1 cellular context compared by ENCODE assay signal in genomic region chr7:107856806-107857540, GRCh38.
A peak's percentile ranks its signal among the peaks of the same experiment; 100 is the strongest.
TF ChIP-seq lines count a peak whose summit lies in the region.

No MANE protein-coding gene starts in this region.

TF ChIP-seq in HepG2, 621 proteins besides CTCF, POLR2A, EP300 and RAD21 (continued from another document and continues in another):
- TF ChIP-seq ZHX1 (CRISPR knock-in tag; IDR thresholded peaks at IDR 0.05; ENCODE audit: low read depth), result no peak
- peak; percentile 20; the same call in 1 of the 2 replicates for TF ChIP-seq PPARG (CRISPR knock-in tag; conservative IDR thresholded peaks at IDR 0.05)
- TF ChIP-seq ISX (CRISPR knock-in tag; conservative IDR thresholded peaks at IDR 0.05), result no peak
- TF ChIP-seq CREM (IDR thresholded peaks at IDR 0.05), result no peak
- no peak for TF ChIP-seq CREM (CRISPR knock-in tag; IDR thresholded peaks at IDR 0.05)
- TF ChIP-seq PREB (CRISPR knock-in tag; IDR thresholded peaks at IDR 0.05), result no peak
- no peak for TF ChIP-seq TEF (CRISPR knock-in tag; IDR thresholded peaks at IDR 0.05)
- no peak for TF ChIP-seq SMAD1 (CRISPR knock-in tag; IDR thresholded peaks at IDR 0.05; ENCODE audit: borderline replicate concordance, low read depth)
- TF ChIP-seq ZNF713 (CRISPR knock-in tag; IDR thresholded peaks at IDR 0.05), result no peak
- no peak for TF ChIP-seq SIN3B (IDR thresholded peaks at IDR 0.05; ENCODE audit: low read length)
- no peak for TF ChIP-seq ZNF674 (CRISPR knock-in tag; IDR thresholded peaks at IDR 0.05; ENCODE audit: low read depth)
- TF ChIP-seq ZNF597 (CRISPR knock-in tag; IDR thresholded peaks at IDR 0.05), result no peak
- TF ChIP-seq ZNF639 (CRISPR knock-in tag; conservative IDR thresholded peaks at IDR 0.05), result 0 out of 2 replicates have a peak, but pooled peaks have one; percentile 12
- no peak for TF ChIP-seq STAT5B (CRISPR knock-in tag; IDR thresholded peaks at IDR 0.05)
- peak; percentile 92 for TF ChIP-seq MEIS2 (CRISPR knock-in tag; IDR thresholded peaks at IDR 0.05)
- TF ChIP-seq UBTF (CRISPR knock-in tag; IDR thresholded peaks at IDR 0.05), result no peak
- TF ChIP-seq GTF3A (CRISPR knock-in tag; conservative IDR thresholded peaks at IDR 0.05), result no peak
- TF ChIP-seq ZSCAN29 (CRISPR knock-in tag; conservative IDR thresholded peaks at IDR 0.05), result peak; percentile 78; the same call in 1 of the 2 replicates
- TF ChIP-seq KAT7 (CRISPR knock-in tag; IDR thresholded peaks at IDR 0.05; ENCODE audit: borderline replicate concordance), result 0 out of 2 replicates have a peak, but pooled peaks have one; percentile 47
- peak; percentile 31; the same call in 1 of the 2 replicates for TF ChIP-seq ELF1 (CRISPR knock-in tag; IDR thresholded peaks at IDR 0.05)
- no peak for TF ChIP-seq ZNF878 (CRISPR knock-in tag; IDR thresholded peaks at IDR 0.05)
- TF ChIP-seq KDM4B (CRISPR knock-in tag; IDR thresholded peaks at IDR 0.05), result no peak
- peak; percentile 70; the same call in 1 of the 2 replicates for TF ChIP-seq ELF3 (CRISPR knock-in tag; IDR thresholded peaks at IDR 0.05)
- TF ChIP-seq HES4 (CRISPR knock-in tag; IDR thresholded peaks at IDR 0.05; ENCODE audit: borderline replicate concordance), result no peak
- TF ChIP-seq FOXK2 (IDR thresholded peaks at IDR 0.05), result no peak
- no peak for TF ChIP-seq SP1 (IDR thresholded peaks at IDR 0.05)
- TF ChIP-seq SP1 (CRISPR knock-in tag; IDR thresholded peaks at IDR 0.05), result no peak
- TF ChIP-seq RARG (CRISPR knock-in tag; IDR thresholded peaks at IDR 0.05; ENCODE audit: low read depth), result no peak
- peak; percentile 58; the same call in 1 of the 2 replicates for TF ChIP-seq KDM5B (CRISPR knock-in tag; IDR thresholded peaks at IDR 0.05; ENCODE audit: borderline replicate concordance)
- TF ChIP-seq ARID2 (CRISPR knock-in tag; IDR thresholded peaks at IDR 0.05; ENCODE audit: borderline replicate concordance), result no peak
- no peak; the same call in 1 of the 2 replicates for TF ChIP-seq SAFB2 (CRISPR knock-in tag; IDR thresholded peaks at IDR 0.05; ENCODE audit: borderline replicate concordance, low read depth)
- TF ChIP-seq U2AF1 (optimal IDR thresholded peaks at IDR 0.05; ENCODE audit: low read depth, low read length), result no peak
- no peak for TF ChIP-seq THAP8 (CRISPR knock-in tag; IDR thresholded peaks at IDR 0.05; ENCODE audit: borderline replicate concordance)
- no peak for TF ChIP-seq KIAA2018 (CRISPR knock-in tag; IDR thresholded peaks at IDR 0.05; ENCODE audit: borderline replicate concordance)
- TF ChIP-seq NFKB2 (CRISPR knock-in tag; IDR thresholded peaks at IDR 0.05; ENCODE audit: borderline replicate concordance), result no peak
- TF ChIP-seq ZNF503 (CRISPR knock-in tag; IDR thresholded peaks at IDR 0.05), result no peak
- peak; percentile 5; the same call in 1 of the 2 replicates for TF ChIP-seq ERF (CRISPR knock-in tag; IDR thresholded peaks at IDR 0.05)
- no peak for TF ChIP-seq IKZF4 (CRISPR knock-in tag; IDR thresholded peaks at IDR 0.05; ENCODE audit: borderline replicate concordance, low read depth, not compliant biosample characterization)
- TF ChIP-seq HOXA3 (CRISPR knock-in tag; IDR thresholded peaks at IDR 0.05), result peak; percentile 66; the same call in 1 of the 2 replicates
- no peak for TF ChIP-seq IRX3 (CRISPR knock-in tag; IDR thresholded peaks at IDR 0.05; ENCODE audit: borderline replicate concordance, low read depth)
- no peak for TF ChIP-seq DNMT3B (CRISPR knock-in tag; conservative IDR thresholded peaks at IDR 0.05)
- TF ChIP-seq ZNF33B (CRISPR knock-in tag; IDR thresholded peaks at IDR 0.05), result peak; percentile 36; the same call in 1 of the 2 replicates
